Comparison of ENCODE assay signal across 31 cellular contexts in the genomic region with DNA sequence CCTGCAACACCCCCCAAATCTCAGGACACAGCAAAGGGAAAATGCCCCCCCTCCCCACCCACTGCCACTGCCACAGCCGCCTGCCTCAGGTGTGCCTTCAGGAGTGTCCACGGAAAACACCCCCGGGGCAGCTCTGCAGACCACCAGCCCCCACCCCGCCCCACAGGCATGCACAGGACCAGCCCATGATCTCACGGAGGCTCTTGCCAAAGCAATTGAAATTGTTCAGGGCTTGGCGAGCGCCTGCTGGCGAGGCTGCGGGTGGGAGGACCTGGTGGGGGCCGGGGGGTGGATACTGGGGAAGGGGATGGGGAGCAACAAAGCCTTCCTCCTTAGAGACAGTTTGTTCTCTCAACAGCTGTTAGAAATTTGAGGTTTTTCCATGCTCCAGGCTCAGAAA.
"Had no signal": no experiment of that assay in that cellular context is flagged by ENCODE, and none has a peak within 500 bp of the region (broad histone marks: within the 10 kb centered on the region; RNA-seq: fewer than 3 reads in every experiment).

No MANE protein-coding gene starts in this region.

- H3K4me3 ChIP-seq: adrenal gland, body of pancreas, cardiac muscle cell had no signal

- H3K9me3 ChIP-seq: adrenal gland, body of pancreas had no signal

- ATAC-seq: activated CD8-positive, alpha-beta T cell treated with anti-CD3 and anti-CD28 coated beads for 36 hours; activated naive CD4-positive, alpha-beta T cell treated with anti-CD3 and anti-CD28 coated beads, Interleukin-2, amount 50 U/mL, for 72 hours; activated T-cell treated with anti-CD3 and anti-CD28 coated beads, Interleukin-2, amount 50 U/mL, for 4 hours; activated T-cell treated with anti-CD3 and anti-CD28 coated beads, Interleukin-2, amount 50 U/mL, for 72 hours; activated T-helper 17 cell treated with anti-CD3 and anti-CD28 coated beads, Interleukin-2, amount 50 U/mL, for 72 hours; body of pancreas had no signal

- H3K27ac ChIP-seq: adrenal gland, body of pancreas, cardiac muscle cell, VCaP had no signal

- H3K36me3 ChIP-seq: adrenal gland, cardiac muscle cell had no signal

- DNase-seq: activated B cell treated with CpG ODN at 0.5 μM for 24 hours; activated CD4-positive, alpha-beta memory T cell treated with anti-CD3 and anti-CD28 coated beads for 36 hours; activated CD4-positive, alpha-beta T cell treated with anti-CD3 and anti-CD28 coated beads for 4 hours; activated CD4-positive, alpha-beta T cell treated with anti-CD3 and anti-CD28 coated beads, Interleukin-2, amount 10 ng/mL, durations not matched to agents 24 days and 14 days; activated CD4-positive, alpha-beta T cell treated with anti-CD3 and anti-CD28 coated beads, Interleukin-2, amount 50 U/mL, for 1 hour; activated CD4-positive, alpha-beta T cell treated with anti-CD3 and anti-CD28 coated beads, Interleukin-2, amount 50 U/mL, for 4 hours; activated CD4-positive, CD25-positive, alpha-beta regulatory T cell treated with anti-CD3 and anti-CD28 coated beads, Interleukin-2, amount 50 U/mL, for 72 hours; activated CD8-positive, alpha-beta memory T cell treated with anti-CD3 and anti-CD28 coated beads, Interleukin-2, amount 50 U/mL, for 4 hours; activated CD8-positive, alpha-beta T cell treated with anti-CD3 and anti-CD28 coated beads for 36 hours; activated effector memory CD4-positive, alpha-beta T cell treated with anti-CD3 and anti-CD28 coated beads, Interleukin-2, amount 50 U/mL, for 16 hours; activated gamma-delta T cell treated with Interleukin-2 at 50 U/mL for 16 hours; activated naive CD4-positive, alpha-beta T cell; activated naive CD4-positive, alpha-beta T cell treated with anti-CD3 and anti-CD28 coated beads for 36 hours; activated naive CD4-positive, alpha-beta T cell treated with anti-CD3 and anti-CD28 coated beads, Interleukin-2, amount 50 U/mL, for 16 hours; activated naive CD8-positive, alpha-beta T cell treated with anti-CD3 and anti-CD28 coated beads for 36 hours; activated T-cell treated with anti-CD3 and anti-CD28 coated beads for 4 hours; activated T-cell treated with anti-CD3 and anti-CD28 coated beads, Interleukin-2, amount 50 U/mL, for 1 hour; activated T-cell treated with anti-CD3 and anti-CD28 coated beads, Interleukin-2, amount 50 U/mL, for 4 hours; activated T-cell treated with anti-CD3 and anti-CD28 coated beads, Interleukin-2, amount 50 U/mL, for 72 hours; adrenal gland; amniotic stem cell; aorta; body of pancreas; central memory CD4-positive, alpha-beta T cell; T-helper 1 cell; T-helper 2 cell; T-helper 9 cell had no signal

- H3K27me3 ChIP-seq: adrenal gland, body of pancreas, cardiac muscle cell had no signal

- H3K4me1 ChIP-seq: adrenal gland, body of pancreas had no signal
